Comparison of ENCODE assay signal across 22 cellular contexts in genomic region chr5:119284031-119284430, GRCh38.
A peak's percentile ranks its signal among the peaks of the same experiment; 100 is the strongest.
DNase-seq lines count a peak whose midpoint lies in the region; ATAC-seq and TF ChIP-seq lines count a peak whose summit lies in the region.
"Had no signal": no experiment of that assay in that cellular context is flagged by ENCODE, and none has a peak within 500 bp of the region (broad histone marks: within the 10 kb centered on the region; RNA-seq: fewer than 3 reads in every experiment).

No MANE protein-coding gene starts in this region.

- H3K4me1 Mint-ChIP-seq in CD8-positive, alpha-beta T cell (ENCODE audit: low read depth): peaks cover 100% of the 10 kb centered on the region
- peaks cover 100% of the 10 kb centered on the region for H3K4me1 Mint-ChIP-seq in activated B cell treated with CpG ODN at 0.5 μM for 24 hours
- peaks cover 74 to 97% (median 88%) of the 10 kb centered on the region in 3 donors for H3K4me1 Mint-ChIP-seq in naive B cell

- H3K27ac ChIP-seq in CD8-positive, alpha-beta T cell (ENCODE audit: low read depth, low read length): peak overlapping the region; percentile 7
- H3K27ac ChIP-seq: RWPE1, testis had no signal

- CTCF ChIA-PET in CD8-positive, alpha-beta T cell (lab: Charles Lee): interaction anchor here (0.9 to 1.4 kb wide), 4 partner anchors 14 to 128 kb away, joined by 3 to 6 read pairs (median 3); no protein-coding TSS in a partner anchor
- CTCF ChIA-PET in activated B cell treated with CpG ODN at 0.5 μM for 24 hours (lab: Charles Lee) (interaction anchor here (1.0 to 1.3 kb wide), 3 partner anchors 31 to 295 kb away, joined by 3 to 5 read pairs (median 3); partner anchors contain the start of gene DTWD2), GM10248 (lab: Yijun Ruan, JAX) (interaction anchor here (0.8 to 2.4 kb wide), 5 partner anchors 12 to 33 kb away, joined by 3 to 9 read pairs (median 3); no protein-coding TSS in a partner anchor)

- DNase-seq in NOMO-1 (lab: John Stamatoyannopoulos, UW; ENCODE audit: unreplicated experiment in 2 of 2) (peak; percentile 12 to 16), NOMO-1 treated with DMSO at 0.1 percent for 48 hours (lab: John Stamatoyannopoulos, UW; ENCODE audit: unreplicated experiment) (no peak), activated B cell treated with CpG ODN at 0.5 μM for 24 hours (no peak), naive B cell (no peak), GM10248 (ENCODE audit: extremely low spot score) (no peak)
- no peak for DNase-seq in CD8-positive, alpha-beta T cell
- DNase-seq: 8988T; activated CD4-positive, CD25-positive, alpha-beta regulatory T cell treated with anti-CD3 and anti-CD28 coated beads, Interleukin-2, amount 50 U/mL, for 72 hours; activated effector memory CD4-positive, alpha-beta T cell treated with anti-CD3 and anti-CD28 coated beads, Interleukin-2, amount 50 U/mL, for 16 hours; erythroblast; MM.1S; NCI-H2107; NCI-H69; retina; testis had no signal

- H3K27ac Mint-ChIP-seq in CD8-positive, alpha-beta T cell: peak overlapping the region; percentile 97
- peak overlapping the region; percentile 51 for H3K27ac Mint-ChIP-seq in activated B cell treated with CpG ODN at 0.5 μM for 24 hours
- peak overlapping the region; percentile 10 to 79 (median 37) for H3K27ac Mint-ChIP-seq in naive B cell
- H3K27ac Mint-ChIP-seq: brain; dendritic cell treated with granulocyte-macrophage colony-stimulating factor and Interleukin-4, amounts not matched to agents 40 ng/mL and 50 ng/mL, for 4 days had no signal

- TF ChIP-seq CTCF in CD8-positive, alpha-beta T cell (IDR thresholded peaks at IDR 0.05): no peak
- TF ChIP-seq CTCF in activated B cell treated with CpG ODN at 0.5 μM for 24 hours (IDR thresholded peaks at IDR 0.05) (no peak), GM10248 (IDR thresholded peaks at IDR 0.05; ENCODE audit: control extremely low read depth, extremely low read depth, low read depth, missing control alignments) (no peak)

- no peak overlapping the region for H3K4me3 ChIP-seq in CD8-positive, alpha-beta T cell (ENCODE audit: low read depth, low read length)
- H3K4me3 ChIP-seq: lung, testis had no signal

- no peaks in the 10 kb centered on the region for H3K9me3 Mint-ChIP-seq in CD8-positive, alpha-beta T cell
- no peaks in the 10 kb centered on the region for H3K9me3 Mint-ChIP-seq in activated B cell treated with CpG ODN at 0.5 μM for 24 hours
- H3K9me3 Mint-ChIP-seq in naive B cell: no peaks in the 10 kb centered on the region
- H3K9me3 Mint-ChIP-seq: brain; dendritic cell treated with granulocyte-macrophage colony-stimulating factor and Interleukin-4, amounts not matched to agents 40 ng/mL and 50 ng/mL, for 4 days; neural crest cell had no signal

- ATAC-seq in CD8-positive, alpha-beta T cell: no peak
- ATAC-seq in activated B cell treated with CpG ODN at 0.5 μM for 24 hours (ENCODE audit: low read depth): no peak
- ATAC-seq in naive B cell (ENCODE audit: low read depth in 2 of 2): peak; percentile 52 to 72
- ATAC-seq in HG03342 (IDR thresholded peaks at IDR 0.05; ENCODE audit: unreplicated experiment): no peak
- ATAC-seq in HG02798 (IDR thresholded peaks at IDR 0.05; ENCODE audit: poor library complexity, unreplicated experiment): no peak

- peaks cover 37% of the 10 kb centered on the region for H3K36me3 Mint-ChIP-seq in CD8-positive, alpha-beta T cell
- peaks cover 32% of the 10 kb centered on the region for H3K36me3 Mint-ChIP-seq in activated B cell treated with CpG ODN at 0.5 μM for 24 hours (ENCODE audit: low read depth)
- peaks cover 9% of the 10 kb centered on the region in 2 donors for H3K36me3 Mint-ChIP-seq in naive B cell
- H3K36me3 Mint-ChIP-seq: brain had no signal

- H3K9me3 ChIP-seq in CD8-positive, alpha-beta T cell (ENCODE audit: low read length): no peaks in the 10 kb centered on the region
- H3K9me3 ChIP-seq: testis had no signal

- POLR2A ChIA-PET in CD8-positive, alpha-beta T cell (lab: Charles Lee): interaction anchor here (0.6 to 1.6 kb wide), 7 partner anchors 8 to 56 kb away, joined by 3 read pairs; no protein-coding TSS in a partner anchor
- POLR2A ChIA-PET in activated B cell treated with CpG ODN at 0.5 μM for 24 hours (lab: Charles Lee): interaction anchor here (0.6 to 1.6 kb wide), 5 partner anchors 9 to 80 kb away, joined by 3 to 7 read pairs (median 4); no protein-coding TSS in a partner anchor
- POLR2A ChIA-PET in GM10248 (lab: Yijun Ruan, JAX): no interaction called here

- intact Hi-C loops in CD8-positive, alpha-beta T cell (cut with DNase I, micrococcal nuclease): loop anchor here in 1 of 2 experiments (2.0 kb wide), 1 partner anchor 15 kb away; no protein-coding TSS in a partner anchor
- intact Hi-C loops in activated B cell treated with CpG ODN at 0.5 μM for 24 hours (cut with micrococcal nuclease): no loop called here

- no peaks in the 10 kb centered on the region for H3K27me3 ChIP-seq in CD8-positive, alpha-beta T cell (ENCODE audit: insufficient read depth, low read length)
- H3K27me3 ChIP-seq: testis had no signal

- no peaks in the 10 kb centered on the region for H3K27me3 Mint-ChIP-seq in CD8-positive, alpha-beta T cell (ENCODE audit: low read depth)
- H3K27me3 Mint-ChIP-seq in activated B cell treated with CpG ODN at 0.5 μM for 24 hours (no peaks in the 10 kb centered on the region), naive B cell (no peaks in the 10 kb centered on the region)
- H3K27me3 Mint-ChIP-seq: brain; dendritic cell treated with granulocyte-macrophage colony-stimulating factor and Interleukin-4, amounts not matched to agents 40 ng/mL and 50 ng/mL, for 4 days had no signal

- peaks cover 6% of the 10 kb centered on the region for H3K36me3 ChIP-seq in CD8-positive, alpha-beta T cell (ENCODE audit: insufficient read depth, low read length)

- peaks cover 99% of the 10 kb centered on the region for H3K4me1 ChIP-seq in CD8-positive, alpha-beta T cell (ENCODE audit: insufficient read depth, low read length)
- H3K4me1 ChIP-seq: testis had no signal

- H3K4me3 Mint-ChIP-seq in CD8-positive, alpha-beta T cell: peak overlapping the region; percentile 58
- peak overlapping the region; percentile 50 for H3K4me3 Mint-ChIP-seq in activated B cell treated with CpG ODN at 0.5 μM for 24 hours
- peak overlapping the region in 7 of 8 donors; percentile 51 to 85 (median 77) for H3K4me3 Mint-ChIP-seq in naive B cell
- H3K4me3 Mint-ChIP-seq: brain; dendritic cell treated with granulocyte-macrophage colony-stimulating factor and Interleukin-4, amounts not matched to agents 40 ng/mL and 50 ng/mL, for 4 days; neural crest cell had no signal

Comparison
In these comparisons a context has a peak if more than half of its experiments do, and no peak if none do; other contexts are left out.
1. DNase-seq: peak in NOMO-1 (2 of 2); none in NOMO-1 treated with DMSO at 0.1 percent for 48 hours (single experiment), CD8-positive, alpha-beta T cell (0 of 7), activated B cell treated with CpG ODN at 0.5 μM for 24 hours (single experiment), naive B cell (single experiment) and GM10248 (single experiment).
2. ATAC-seq: peak in naive B cell (2 of 2); none in CD8-positive, alpha-beta T cell (single experiment), activated B cell treated with CpG ODN at 0.5 μM for 24 hours (single experiment), HG03342 (single experiment) and HG02798 (single experiment).
3. H3K27ac Mint-ChIP-seq: peak in every context shown above with its lines; median percentile 97 in CD8-positive, alpha-beta T cell; 51 in activated B cell treated with CpG ODN at 0.5 μM for 24 hours; 37 in naive B cell.
4. Peak in every context shown above with its lines, with median percentiles within 50 percentile points of each other: H3K4me3 Mint-ChIP-seq.